In the genomic region with DNA sequence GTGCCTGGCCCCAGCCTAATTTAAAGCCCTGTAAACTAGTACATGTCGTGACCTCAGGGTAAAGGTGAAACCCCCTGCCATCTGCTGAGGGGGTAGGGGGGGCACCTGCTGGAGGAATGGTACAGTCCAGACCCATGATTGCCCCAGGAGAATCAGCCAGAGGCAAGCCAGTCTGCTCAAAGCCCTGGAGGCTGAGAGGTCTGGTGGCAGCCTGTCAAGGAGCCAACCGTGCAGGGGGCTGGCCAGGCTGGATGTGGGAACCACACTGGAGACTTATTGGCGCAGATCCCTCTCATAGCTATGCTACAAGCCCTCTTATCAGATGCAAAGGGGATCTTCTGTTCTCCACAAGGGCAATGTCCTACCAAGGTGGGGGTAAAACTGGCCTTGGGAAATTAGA, we compare ENCODE assay signal across 22 cellular contexts.
"Had no signal": no experiment of that assay in that cellular context is flagged by ENCODE, and none has a peak within 500 bp of the region (broad histone marks: within the 10 kb centered on the region; RNA-seq: fewer than 3 reads in every experiment).

No MANE protein-coding gene starts in this region.

- H2AFZ ChIP-seq: hepatocyte had no signal

- H3K79me2 ChIP-seq: hepatocyte had no signal

- H3K27ac ChIP-seq: colonic mucosa, epithelial cell of prostate, gastrocnemius medialis, prostate gland, sigmoid colon, stomach, tibial artery, upper lobe of right lung, uterus had no signal

- H3K4me3 ChIP-seq: colonic mucosa, gastrocnemius medialis, hepatocyte, mucosa of descending colon, prostate gland, sigmoid colon, stomach, tibial artery, upper lobe of right lung, uterus had no signal

- H3K4me2 ChIP-seq: hepatocyte had no signal

- H3K27me3 ChIP-seq: colonic mucosa, gastrocnemius medialis, hepatocyte, sigmoid colon, tibial artery, upper lobe of right lung, uterus had no signal

- H3K9me3 ChIP-seq: colonic mucosa, gastrocnemius medialis, mucosa of descending colon, prostate gland, sigmoid colon, stomach, tibial artery, upper lobe of right lung, uterus had no signal

- H3K4me1 ChIP-seq: colonic mucosa, gastrocnemius medialis, prostate gland, sigmoid colon, stomach, tibial artery, upper lobe of right lung, uterus had no signal

- DNase-seq: colonic mucosa; effector CD8-positive, alpha-beta T cell; endodermal cell; foreskin fibroblast; gastrocnemius medialis; head of caudate nucleus; kidney; mesenchymal stem cell; mucosa of descending colon; naive B cell; right cardiac atrium; sigmoid colon; stimulated activated CD4-positive, alpha-beta T cell treated with anti-CD3 and anti-CD28 coated beads, Interleukin-2, amount 100 ng/mL, for 24 hours; stimulated activated CD4-positive, alpha-beta T cell treated with anti-CD3 and anti-CD28 coated beads, Interleukin-4, amount 100 ng/mL, for 24 hours; stimulated activated naive CD4-positive, alpha-beta T cell treated with Interleukin-2 at 50 U/mL for 16 hours; stomach; tibial artery; upper lobe of right lung; uterus had no signal

- H3K36me3 ChIP-seq: colonic mucosa, gastrocnemius medialis, prostate gland, sigmoid colon, stomach, tibial artery, upper lobe of right lung, uterus had no signal
